In genomic region chr12:23950011-23950774, GRCh38 we compare ENCODE assay signal across 1 cellular context.
TF ChIP-seq lines count a peak whose summit lies in the region.

No MANE protein-coding gene starts in this region.

TF ChIP-seq in WTC11, 78 proteins besides CTCF, POLR2A, EP300 and RAD21 (continued from another document):
- no peak for TF ChIP-seq HMGXB4 (CRISPR knock-in tag; IDR thresholded peaks at IDR 0.05)
- TF ChIP-seq CDX4 (CRISPR knock-in tag; IDR thresholded peaks at IDR 0.05; ENCODE audit: borderline replicate concordance), result no peak
- no peak for TF ChIP-seq MXD4 (CRISPR knock-in tag; IDR thresholded peaks at IDR 0.05; ENCODE audit: borderline replicate concordance)
- no peak for TF ChIP-seq SOX15 (CRISPR knock-in tag; IDR thresholded peaks at IDR 0.05)
- no peak for TF ChIP-seq AR (CRISPR knock-in tag; IDR thresholded peaks at IDR 0.05)
- TF ChIP-seq ZNF532 (CRISPR knock-in tag; IDR thresholded peaks at IDR 0.05; ENCODE audit: borderline replicate concordance), result no peak
- TF ChIP-seq ZNF396 (CRISPR knock-in tag; IDR thresholded peaks at IDR 0.05; ENCODE audit: borderline replicate concordance), result no peak
- no peak for TF ChIP-seq GABPB1 (CRISPR knock-in tag; IDR thresholded peaks at IDR 0.05)
- TF ChIP-seq ZBTB21 (CRISPR knock-in tag; IDR thresholded peaks at IDR 0.05; ENCODE audit: borderline replicate concordance), result no peak
- TF ChIP-seq ZBTB43 (CRISPR knock-in tag; IDR thresholded peaks at IDR 0.05), result no peak
- TF ChIP-seq FOXK1 (CRISPR knock-in tag; IDR thresholded peaks at IDR 0.05), result no peak
- no peak for TF ChIP-seq ZNF512 (CRISPR knock-in tag; IDR thresholded peaks at IDR 0.05; ENCODE audit: borderline replicate concordance)
TF ChIP-seq in WTC11: peak in this region for 0.
